ENCODE assay signal across 1 cellular context in genomic region chr3:192827208-192827607, GRCh38.
TF ChIP-seq lines count a peak whose summit lies in the region.

No MANE protein-coding gene starts in this region.

TF ChIP-seq in WTC11, 78 proteins besides CTCF, POLR2A, EP300 and RAD21 (continued from another document):
- TF ChIP-seq, protein P1, sequence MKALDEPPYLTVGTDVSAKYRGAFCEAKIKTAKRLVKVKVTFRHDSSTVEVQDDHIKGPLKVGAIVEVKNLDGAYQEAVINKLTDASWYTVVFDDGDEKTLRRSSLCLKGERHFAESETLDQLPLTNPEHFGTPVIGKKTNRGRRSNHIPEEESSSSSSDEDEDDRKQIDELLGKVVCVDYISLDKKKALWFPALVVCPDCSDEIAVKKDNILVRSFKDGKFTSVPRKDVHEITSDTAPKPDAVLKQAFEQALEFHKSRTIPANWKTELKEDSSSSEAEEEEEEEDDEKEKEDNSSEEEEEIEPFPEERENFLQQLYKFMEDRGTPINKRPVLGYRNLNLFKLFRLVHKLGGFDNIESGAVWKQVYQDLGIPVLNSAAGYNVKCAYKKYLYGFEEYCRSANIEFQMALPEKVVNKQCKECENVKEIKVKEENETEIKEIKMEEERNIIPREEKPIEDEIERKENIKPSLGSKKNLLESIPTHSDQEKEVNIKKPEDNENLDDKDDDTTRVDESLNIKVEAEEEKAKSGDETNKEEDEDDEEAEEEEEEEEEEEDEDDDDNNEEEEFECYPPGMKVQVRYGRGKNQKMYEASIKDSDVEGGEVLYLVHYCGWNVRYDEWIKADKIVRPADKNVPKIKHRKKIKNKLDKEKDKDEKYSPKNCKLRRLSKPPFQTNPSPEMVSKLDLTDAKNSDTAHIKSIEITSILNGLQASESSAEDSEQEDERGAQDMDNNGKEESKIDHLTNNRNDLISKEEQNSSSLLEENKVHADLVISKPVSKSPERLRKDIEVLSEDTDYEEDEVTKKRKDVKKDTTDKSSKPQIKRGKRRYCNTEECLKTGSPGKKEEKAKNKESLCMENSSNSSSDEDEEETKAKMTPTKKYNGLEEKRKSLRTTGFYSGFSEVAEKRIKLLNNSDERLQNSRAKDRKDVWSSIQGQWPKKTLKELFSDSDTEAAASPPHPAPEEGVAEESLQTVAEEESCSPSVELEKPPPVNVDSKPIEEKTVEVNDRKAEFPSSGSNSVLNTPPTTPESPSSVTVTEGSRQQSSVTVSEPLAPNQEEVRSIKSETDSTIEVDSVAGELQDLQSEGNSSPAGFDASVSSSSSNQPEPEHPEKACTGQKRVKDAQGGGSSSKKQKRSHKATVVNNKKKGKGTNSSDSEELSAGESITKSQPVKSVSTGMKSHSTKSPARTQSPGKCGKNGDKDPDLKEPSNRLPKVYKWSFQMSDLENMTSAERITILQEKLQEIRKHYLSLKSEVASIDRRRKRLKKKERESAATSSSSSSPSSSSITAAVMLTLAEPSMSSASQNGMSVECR (CRISPR knock-in tag; IDR thresholded peaks at IDR 0.05; ENCODE audit: borderline replicate concordance) = no peak
- TF ChIP-seq, protein P2, sequence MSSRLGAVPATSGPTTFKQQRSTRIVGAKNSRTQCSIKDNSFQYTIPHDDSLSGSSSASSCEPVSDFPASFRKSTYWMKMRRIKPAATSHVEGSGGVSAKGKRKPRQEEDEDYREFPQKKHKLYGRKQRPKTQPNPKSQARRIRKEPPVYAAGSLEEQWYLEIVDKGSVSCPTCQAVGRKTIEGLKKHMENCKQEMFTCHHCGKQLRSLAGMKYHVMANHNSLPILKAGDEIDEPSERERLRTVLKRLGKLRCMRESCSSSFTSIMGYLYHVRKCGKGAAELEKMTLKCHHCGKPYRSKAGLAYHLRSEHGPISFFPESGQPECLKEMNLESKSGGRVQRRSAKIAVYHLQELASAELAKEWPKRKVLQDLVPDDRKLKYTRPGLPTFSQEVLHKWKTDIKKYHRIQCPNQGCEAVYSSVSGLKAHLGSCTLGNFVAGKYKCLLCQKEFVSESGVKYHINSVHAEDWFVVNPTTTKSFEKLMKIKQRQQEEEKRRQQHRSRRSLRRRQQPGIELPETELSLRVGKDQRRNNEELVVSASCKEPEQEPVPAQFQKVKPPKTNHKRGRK (CRISPR knock-in tag; IDR thresholded peaks at IDR 0.05; ENCODE audit: borderline replicate concordance) = no peak
- no peak for TF ChIP-seq TEAD4 (CRISPR knock-in tag; IDR thresholded peaks at IDR 0.05)
- no peak for TF ChIP-seq NFATC4 (CRISPR knock-in tag; IDR thresholded peaks at IDR 0.05)
